In the genomic region with DNA sequence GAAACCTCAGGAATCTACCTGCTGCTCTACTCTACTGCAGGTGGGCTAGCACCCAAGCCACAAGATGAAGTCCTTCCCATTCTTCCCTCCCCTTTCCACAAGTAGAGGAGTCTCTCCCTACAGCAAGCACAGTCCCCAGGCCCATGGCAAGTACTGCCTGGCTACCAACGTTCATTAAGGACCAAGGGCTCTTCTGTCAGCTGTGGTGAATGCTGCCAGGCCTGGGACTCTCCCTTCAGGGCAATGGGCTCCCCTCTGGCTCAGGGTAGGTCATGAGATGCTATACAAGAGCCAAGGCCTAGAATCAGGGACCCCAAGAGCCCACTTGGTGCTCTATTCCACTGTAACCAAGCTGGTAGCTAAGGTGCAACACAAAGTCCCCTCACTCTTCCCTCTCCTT, we compare ENCODE assay signal across 22 cellular contexts. TPM values are rescaled to one million over a fixed set of nuclear protein-coding genes. Genes with fewer than 3 reads are reported as not detected.
DNase-seq lines count a peak whose midpoint lies in the region; ATAC-seq and TF ChIP-seq lines count a peak whose summit lies in the region.
"Had no signal": no experiment of that assay in that cellular context is flagged by ENCODE, and none has a peak within 500 bp of the region (broad histone marks: within the 10 kb centered on the region; RNA-seq: fewer than 3 reads in every experiment).

No MANE protein-coding gene starts in this region.

- H2AFZ ChIP-seq in GM23338 (no peak overlapping the region), trophoblast cell (ENCODE audit: insufficient read depth, low read length, poor library complexity) (no peak overlapping the region)
- H2AFZ ChIP-seq: GM23248 had no signal

- H2BK12ac ChIP-seq in trophoblast cell (ENCODE audit: low read length) = no peak overlapping the region

- peaks cover 13% of the 10 kb centered on the region in 2 donors for H3K36me3 Mint-ChIP-seq in CD14-positive monocyte
- H3K36me3 Mint-ChIP-seq in GM23338 (ENCODE audit: low read depth) = no peaks in the 10 kb centered on the region
- H3K36me3 Mint-ChIP-seq in WTC11 = no peaks in the 10 kb centered on the region

- CTCF ChIA-PET in WTC11 (lab: Charles Lee) = no interaction called here

- H3K4me1 Mint-ChIP-seq in CD14-positive monocyte (no peaks in the 10 kb centered on the region), GM23338 (peaks cover 32% of the 10 kb centered on the region), WTC11 (peaks cover 40% of the 10 kb centered on the region)

- H3K9me3 Mint-ChIP-seq in CD14-positive monocyte (no peaks in the 10 kb centered on the region), GM23338 (no peaks in the 10 kb centered on the region), WTC11 (no peaks in the 10 kb centered on the region)
- H3K9me3 Mint-ChIP-seq: CD8-positive, alpha-beta T cell; HFFc6 had no signal

- no peak overlapping the region for H3K18ac ChIP-seq in trophoblast cell (ENCODE audit: low read length)

- H2BK120ac ChIP-seq in trophoblast cell (ENCODE audit: insufficient read depth, low read length, poor library complexity) = no peak overlapping the region

- ATAC-seq in GM23338 (no peak), WTC11 (no peak), GM21619 (IDR thresholded peaks at IDR 0.05; ENCODE audit: unreplicated experiment) (no peak)
- ATAC-seq: A549; CD8-positive, alpha-beta T cell; GM12878 had no signal

- H3K79me2 ChIP-seq in GM23338 (replicated peaks; ENCODE audit: insufficient read depth) = peaks cover 27% of the 10 kb centered on the region
- no peaks in the 10 kb centered on the region for H3K79me2 ChIP-seq in trophoblast cell (ENCODE audit: control insufficient read depth, insufficient read depth, low read length, poor library complexity)

- no peaks in the 10 kb centered on the region for H3K9me2 ChIP-seq in GM23338 (ENCODE audit: insufficient read depth)

- no peak overlapping the region for H2AK5ac ChIP-seq in trophoblast cell (ENCODE audit: low read length)

- WGBS in trophoblast cell (ENCODE audit: extremely low coverage, insufficient coverage, insufficient read length) = no CpG with 5 or more reads among the region's 1 CpG

- no peaks in the 10 kb centered on the region for H3K36me3 ChIP-seq in GM23338 (ENCODE audit: insufficient read depth)
- H3K36me3 ChIP-seq in trophoblast cell (ENCODE audit: control insufficient read depth in 1 of 2, insufficient read depth in 2 of 2, low read length in 2 of 2) = peaks cover 0 to 1% of the 10 kb centered on the region in 2 experiments
- no peaks in the 10 kb centered on the region for H3K36me3 ChIP-seq in colonic mucosa
- H3K36me3 ChIP-seq: BE2C, HAP-1 had no signal

- intact Hi-C loops in CD14-positive monocyte (cut with micrococcal nuclease) (no loop called here), colonic mucosa (cut with DNase I) (no loop called here)

- H3K9me3 ChIP-seq in trophoblast cell (ENCODE audit: insufficient read depth, low read depth, low read length) (no peaks in the 10 kb centered on the region), colonic mucosa (no peaks in the 10 kb centered on the region)
- H3K9me3 ChIP-seq: A549; BE2C; BLaER1 treated with 17β-estradiol and CSF1 and Interleukin-3, amounts not matched to agents 10 nM and 100 nM; Caco-2; HAP-1 had no signal

- no peak overlapping the region for H3K14ac ChIP-seq in trophoblast cell (ENCODE audit: low read length)

- no peak overlapping the region for H4K8ac ChIP-seq in trophoblast cell (ENCODE audit: low read depth, low read length)

- DNase-seq in CD14-positive monocyte (ENCODE audit: low spot score) = no peak
- no peak for DNase-seq in GM23338 (ENCODE audit: low spot score)
- no peak for DNase-seq in WTC11 (ENCODE audit: low spot score)
- no peak for DNase-seq in trophoblast cell
- DNase-seq in DMS79 (lab: John Stamatoyannopoulos, UW) = no peak
- DNase-seq in colonic mucosa = no peak
- DNase-seq: 8988T; ACHN; AML-193; BE2C; Caco-2; CD8-positive, alpha-beta T cell; DMS153; EL; GDM1; GM23248; HFFc6 had no signal

- H3K79me1 ChIP-seq in trophoblast cell (ENCODE audit: low read length) = no peaks in the 10 kb centered on the region

- no peak overlapping the region for H3K4ac ChIP-seq in trophoblast cell (ENCODE audit: low read depth, low read length)

- no peak overlapping the region for H3K27ac ChIP-seq in GM23338 (ENCODE audit: low read depth)
- no peak overlapping the region for H3K27ac ChIP-seq in trophoblast cell (ENCODE audit: low read depth, low read length)
- H3K27ac ChIP-seq in colonic mucosa = no peak overlapping the region
- H3K27ac ChIP-seq: A549; BLaER1 treated with 17β-estradiol and CSF1 and Interleukin-3, amounts not matched to agents 10 nM and 100 nM; GM23248 had no signal

- TF ChIP-seq CTCF in CD14-positive monocyte (IDR thresholded peaks at IDR 0.05) = no peak
- TF ChIP-seq CTCF in GM23338 (conservative IDR thresholded peaks at IDR 0.05; ENCODE audit: low read depth in 2 of 2) = no peak
- no peak for TF ChIP-seq CTCF in WTC11 (IDR thresholded peaks at IDR 0.05)
- no peak for TF ChIP-seq CTCF in colonic mucosa (IDR thresholded peaks at IDR 0.05)

- no peak overlapping the region for H2BK5ac ChIP-seq in trophoblast cell (ENCODE audit: low read depth, low read length, poor library complexity)

- H3K27ac Mint-ChIP-seq in CD14-positive monocyte (peak overlapping the region in 4 of 7 donors; percentile 21 to 66 (median 52)), GM23338 (peak overlapping the region; percentile 57; the same call in 1 of the 2 replicates), WTC11 (peak overlapping the region; percentile 14; the same call in 1 of the 2 replicates)
- H3K27ac Mint-ChIP-seq: CD8-positive, alpha-beta T cell; HFFc6 had no signal

- H3K27me3 Mint-ChIP-seq in CD14-positive monocyte (ENCODE audit: low read depth in 3 of 3) (no peaks in the 10 kb centered on the region), GM23338 (ENCODE audit: insufficient read depth, low read depth, poor library complexity) (peaks cover 4% of the 10 kb centered on the region), WTC11 (ENCODE audit: low read depth) (no peaks in the 10 kb centered on the region)

- POLR2A ChIA-PET in WTC11 (lab: Charles Lee) = no interaction called here

- H3K4me2 ChIP-seq in GM23338 = no peak overlapping the region
- H3K4me2 ChIP-seq in trophoblast cell (ENCODE audit: low read length) = no peak overlapping the region
- H3K4me2 ChIP-seq: A549; BLaER1 treated with 17β-estradiol and CSF1 and Interleukin-3, amounts not matched to agents 10 nM and 100 nM had no signal

- H4K91ac ChIP-seq in trophoblast cell (ENCODE audit: low read depth, low read length) = no peak overlapping the region

- H3K27me3 ChIP-seq in GM23338 (ENCODE audit: insufficient read depth) (no peaks in the 10 kb centered on the region), trophoblast cell (ENCODE audit: insufficient read depth, low read length) (no peaks in the 10 kb centered on the region), colonic mucosa (no peaks in the 10 kb centered on the region)
- H3K27me3 ChIP-seq: BE2C; BLaER1 treated with 17β-estradiol and CSF1 and Interleukin-3, amounts not matched to agents 10 nM and 100 nM had no signal

- H3K9ac ChIP-seq in trophoblast cell (ENCODE audit: low read length) (peak overlapping the region; percentile 11), colonic mucosa (ENCODE audit: low read depth in 2 of 2, low read length in 2 of 2) (no peak overlapping the region)
- H3K9ac ChIP-seq: BLaER1 treated with 17β-estradiol and CSF1 and Interleukin-3, amounts not matched to agents 10 nM and 100 nM; GM23248 had no signal

- H3K4me3 ChIP-seq in GM23338 = no peak overlapping the region
- no peak overlapping the region for H3K4me3 ChIP-seq in trophoblast cell (ENCODE audit: low read depth, low read length)
- H3K4me3 ChIP-seq in colonic mucosa = no peak overlapping the region
- H3K4me3 ChIP-seq: A549; BLaER1 treated with 17β-estradiol and CSF1 and Interleukin-3, amounts not matched to agents 10 nM and 100 nM; GM12878; GM23248; HAP-1 had no signal

- no peak overlapping the region for H3K4me3 Mint-ChIP-seq in CD14-positive monocyte
- H3K4me3 Mint-ChIP-seq in GM23338 = no peak overlapping the region
- no peak overlapping the region for H3K4me3 Mint-ChIP-seq in WTC11
- H3K4me3 Mint-ChIP-seq: CD8-positive, alpha-beta T cell; HFFc6 had no signal

- no peaks in the 10 kb centered on the region for H3F3A ChIP-seq in GM23338 (replicated peaks; ENCODE audit: low read depth)

- H4K12ac ChIP-seq in trophoblast cell (ENCODE audit: low read depth, low read length) = no peak overlapping the region

- no peaks in the 10 kb centered on the region for H4K20me1 ChIP-seq in GM23338 (replicated peaks; ENCODE audit: insufficient read depth)

- H3K23ac ChIP-seq in trophoblast cell (ENCODE audit: low read length) = no peak overlapping the region

- peaks cover 30% of the 10 kb centered on the region for H3K4me1 ChIP-seq in GM23338 (ENCODE audit: insufficient read depth)
- peaks cover 3% of the 10 kb centered on the region in 2 experiments for H3K4me1 ChIP-seq in trophoblast cell (ENCODE audit: control insufficient read depth in 1 of 2, insufficient read depth in 2 of 2, low read length in 2 of 2)
- H3K4me1 ChIP-seq in colonic mucosa = no peaks in the 10 kb centered on the region
- H3K4me1 ChIP-seq: A549; BE2C; BLaER1 treated with 17β-estradiol and CSF1 and Interleukin-3, amounts not matched to agents 10 nM and 100 nM; Caco-2 had no signal

TF ChIP-seq in GM23338, 12 proteins besides CTCF, POLR2A, EP300 and RAD21:
- TF ChIP-seq, protein P1, sequence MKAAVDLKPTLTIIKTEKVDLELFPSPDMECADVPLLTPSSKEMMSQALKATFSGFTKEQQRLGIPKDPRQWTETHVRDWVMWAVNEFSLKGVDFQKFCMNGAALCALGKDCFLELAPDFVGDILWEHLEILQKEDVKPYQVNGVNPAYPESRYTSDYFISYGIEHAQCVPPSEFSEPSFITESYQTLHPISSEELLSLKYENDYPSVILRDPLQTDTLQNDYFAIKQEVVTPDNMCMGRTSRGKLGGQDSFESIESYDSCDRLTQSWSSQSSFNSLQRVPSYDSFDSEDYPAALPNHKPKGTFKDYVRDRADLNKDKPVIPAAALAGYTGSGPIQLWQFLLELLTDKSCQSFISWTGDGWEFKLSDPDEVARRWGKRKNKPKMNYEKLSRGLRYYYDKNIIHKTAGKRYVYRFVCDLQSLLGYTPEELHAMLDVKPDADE (IDR thresholded peaks at IDR 0.05) = no peak
TF ChIP-seq in GM23338: peak in this region for 0.

TF ChIP-seq in WTC11, 78 proteins besides CTCF, POLR2A, EP300 and RAD21 (continues in another document):
- TF ChIP-seq, protein P2, sequence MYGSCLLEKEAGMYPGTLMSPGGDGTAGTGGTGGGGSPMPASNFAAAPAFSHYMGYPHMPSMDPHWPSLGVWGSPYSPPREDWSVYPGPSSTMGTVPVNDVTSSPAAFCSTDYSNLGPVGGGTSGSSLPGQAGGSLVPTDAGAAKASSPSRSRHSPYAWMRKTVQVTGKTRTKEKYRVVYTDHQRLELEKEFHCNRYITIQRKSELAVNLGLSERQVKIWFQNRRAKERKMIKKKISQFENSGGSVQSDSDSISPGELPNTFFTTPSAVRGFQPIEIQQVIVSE (CRISPR knock-in tag; IDR thresholded peaks at IDR 0.05; ENCODE audit: borderline replicate concordance) = no peak
- no peak for TF ChIP-seq ATF1 (CRISPR knock-in tag; IDR thresholded peaks at IDR 0.05)

RNA-seq across cellular contexts. Expression of a gene that starts 39.8 kb away (rescaled TPM):
- polyA plus RNA-seq in CD14-positive monocyte (10 to 100 TPM; 17.4 to 31.3 TPM), GM23338 (2016; fragmentation: Nextera tagmentation; extraction: Ambion mirVana) (6.9 and 7.5 TPM in 2 replicates)
- 26.4 and 42.7 TPM in 2 replicates for total RNA-seq in GM23338 (2014; rRNA removed; shearing (Covaris generic))
- total RNA-seq in WTC11 (2021) (27.5 to 30.0 TPM (median 29.3 TPM) in 3 replicates), colonic mucosa (10 to 100 TPM; 52.5 to 71.4 TPM)
- polyA plus RNA-seq in trophoblast cell (2013) = 29.8 and 31.6 TPM in 2 replicates
